1 cellular context compared by ENCODE assay signal in the genomic region with DNA sequence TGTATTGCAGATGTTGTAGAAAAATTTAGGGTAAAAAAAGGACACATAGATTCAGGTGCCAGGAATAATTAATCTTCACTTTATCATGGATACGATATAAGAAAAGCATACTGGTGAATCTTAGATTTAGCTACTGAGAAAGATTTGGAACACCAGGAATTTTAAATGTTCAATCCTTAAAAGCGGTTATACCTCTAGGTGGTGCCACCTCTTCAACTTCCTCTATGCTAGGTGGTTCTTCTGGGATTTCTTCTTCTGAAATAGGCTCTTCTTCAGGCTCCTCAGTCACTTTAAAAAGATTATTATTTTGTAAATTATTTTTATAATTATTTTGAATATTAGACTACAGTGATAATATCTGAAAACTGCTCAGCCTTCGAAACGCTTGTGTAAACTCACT.
TF ChIP-seq lines count a peak whose summit lies in the region.

No MANE protein-coding gene starts in this region.

TF ChIP-seq in HepG2, 621 proteins besides CTCF, POLR2A, EP300 and RAD21 (continued from another document):
- TF ChIP-seq, protein P1, sequence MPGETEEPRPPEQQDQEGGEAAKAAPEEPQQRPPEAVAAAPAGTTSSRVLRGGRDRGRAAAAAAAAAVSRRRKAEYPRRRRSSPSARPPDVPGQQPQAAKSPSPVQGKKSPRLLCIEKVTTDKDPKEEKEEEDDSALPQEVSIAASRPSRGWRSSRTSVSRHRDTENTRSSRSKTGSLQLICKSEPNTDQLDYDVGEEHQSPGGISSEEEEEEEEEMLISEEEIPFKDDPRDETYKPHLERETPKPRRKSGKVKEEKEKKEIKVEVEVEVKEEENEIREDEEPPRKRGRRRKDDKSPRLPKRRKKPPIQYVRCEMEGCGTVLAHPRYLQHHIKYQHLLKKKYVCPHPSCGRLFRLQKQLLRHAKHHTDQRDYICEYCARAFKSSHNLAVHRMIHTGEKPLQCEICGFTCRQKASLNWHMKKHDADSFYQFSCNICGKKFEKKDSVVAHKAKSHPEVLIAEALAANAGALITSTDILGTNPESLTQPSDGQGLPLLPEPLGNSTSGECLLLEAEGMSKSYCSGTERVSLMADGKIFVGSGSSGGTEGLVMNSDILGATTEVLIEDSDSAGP (CRISPR knock-in tag; IDR thresholded peaks at IDR 0.05; ENCODE audit: borderline replicate concordance), result no peak
- TF ChIP-seq SIN3B (IDR thresholded peaks at IDR 0.05; ENCODE audit: low read length) (no peak), ZNF746 (CRISPR knock-in tag; IDR thresholded peaks at IDR 0.05) (no peak), NR2F2 (IDR thresholded peaks at IDR 0.05; ENCODE audit: borderline replicate concordance, low read depth) (no peak), ZMYM2 (CRISPR knock-in tag; IDR thresholded peaks at IDR 0.05) (no peak), KLF11 (CRISPR knock-in tag; IDR thresholded peaks at IDR 0.05) (no peak), ZNF598 (CRISPR knock-in tag; IDR thresholded peaks at IDR 0.05; ENCODE audit: borderline replicate concordance) (no peak), ZNF430 (CRISPR knock-in tag; IDR thresholded peaks at IDR 0.05) (no peak), FOXA1 (IDR thresholded peaks at IDR 0.05) (no peak), FOXA1 (CRISPR knock-in tag; IDR thresholded peaks at IDR 0.05) (no peak), ZFP37 (CRISPR knock-in tag; IDR thresholded peaks at IDR 0.05; ENCODE audit: borderline replicate concordance) (no peak), ASH2L (IDR thresholded peaks at IDR 0.05; ENCODE audit: insufficient read length, low read depth, low read length) (no peak)
- TF ChIP-seq, protein P2, sequence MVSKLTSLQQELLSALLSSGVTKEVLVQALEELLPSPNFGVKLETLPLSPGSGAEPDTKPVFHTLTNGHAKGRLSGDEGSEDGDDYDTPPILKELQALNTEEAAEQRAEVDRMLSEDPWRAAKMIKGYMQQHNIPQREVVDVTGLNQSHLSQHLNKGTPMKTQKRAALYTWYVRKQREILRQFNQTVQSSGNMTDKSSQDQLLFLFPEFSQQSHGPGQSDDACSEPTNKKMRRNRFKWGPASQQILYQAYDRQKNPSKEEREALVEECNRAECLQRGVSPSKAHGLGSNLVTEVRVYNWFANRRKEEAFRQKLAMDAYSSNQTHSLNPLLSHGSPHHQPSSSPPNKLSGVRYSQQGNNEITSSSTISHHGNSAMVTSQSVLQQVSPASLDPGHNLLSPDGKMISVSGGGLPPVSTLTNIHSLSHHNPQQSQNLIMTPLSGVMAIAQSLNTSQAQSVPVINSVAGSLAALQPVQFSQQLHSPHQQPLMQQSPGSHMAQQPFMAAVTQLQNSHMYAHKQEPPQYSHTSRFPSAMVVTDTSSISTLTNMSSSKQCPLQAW (CRISPR knock-in tag; IDR thresholded peaks at IDR 0.05), result no peak
- TF ChIP-seq, protein P3, sequence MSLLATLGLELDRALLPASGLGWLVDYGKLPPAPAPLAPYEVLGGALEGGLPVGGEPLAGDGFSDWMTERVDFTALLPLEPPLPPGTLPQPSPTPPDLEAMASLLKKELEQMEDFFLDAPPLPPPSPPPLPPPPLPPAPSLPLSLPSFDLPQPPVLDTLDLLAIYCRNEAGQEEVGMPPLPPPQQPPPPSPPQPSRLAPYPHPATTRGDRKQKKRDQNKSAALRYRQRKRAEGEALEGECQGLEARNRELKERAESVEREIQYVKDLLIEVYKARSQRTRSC (CRISPR knock-in tag; IDR thresholded peaks at IDR 0.05; ENCODE audit: low read depth), result no peak
- TF ChIP-seq, protein P4, sequence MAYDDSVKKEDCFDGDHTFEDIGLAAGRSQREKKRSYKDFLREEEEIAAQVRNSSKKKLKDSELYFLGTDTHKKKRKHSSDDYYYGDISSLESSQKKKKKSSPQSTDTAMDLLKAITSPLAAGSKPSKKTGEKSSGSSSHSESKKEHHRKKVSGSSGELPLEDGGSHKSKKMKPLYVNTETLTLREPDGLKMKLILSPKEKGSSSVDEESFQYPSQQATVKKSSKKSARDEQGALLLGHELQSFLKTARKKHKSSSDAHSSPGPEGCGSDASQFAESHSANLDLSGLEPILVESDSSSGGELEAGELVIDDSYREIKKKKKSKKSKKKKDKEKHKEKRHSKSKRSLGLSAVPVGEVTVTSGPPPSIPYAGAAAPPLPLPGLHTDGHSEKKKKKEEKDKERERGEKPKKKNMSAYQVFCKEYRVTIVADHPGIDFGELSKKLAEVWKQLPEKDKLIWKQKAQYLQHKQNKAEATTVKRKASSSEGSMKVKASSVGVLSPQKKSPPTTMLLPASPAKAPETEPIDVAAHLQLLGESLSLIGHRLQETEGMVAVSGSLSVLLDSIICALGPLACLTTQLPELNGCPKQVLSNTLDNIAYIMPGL (CRISPR knock-in tag; IDR thresholded peaks at IDR 0.05; ENCODE audit: borderline replicate concordance in 1 of 2, low read depth in 1 of 2), result no peak
- TF ChIP-seq, protein P5, sequence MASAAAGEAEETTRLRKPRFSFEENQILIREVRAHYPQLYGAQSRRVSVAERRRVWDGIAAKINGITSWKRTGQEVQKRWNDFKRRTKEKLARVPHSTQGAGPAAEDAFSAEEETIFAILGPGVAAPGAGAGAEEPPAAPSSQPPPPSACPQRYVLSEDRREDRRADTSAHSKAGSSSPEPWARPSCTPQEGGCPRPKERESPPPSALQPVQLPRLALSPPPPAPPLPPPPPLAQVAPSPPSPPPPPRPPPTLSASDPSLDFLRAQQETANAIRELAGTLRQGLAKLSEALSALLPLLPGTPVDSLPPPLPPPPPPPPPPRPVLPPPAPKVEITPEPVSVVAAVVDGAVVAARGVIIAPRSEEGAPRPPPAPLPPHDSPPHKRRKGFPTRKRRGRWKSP (CRISPR knock-in tag; IDR thresholded peaks at IDR 0.05), result no peak
- TF ChIP-seq, protein P6, sequence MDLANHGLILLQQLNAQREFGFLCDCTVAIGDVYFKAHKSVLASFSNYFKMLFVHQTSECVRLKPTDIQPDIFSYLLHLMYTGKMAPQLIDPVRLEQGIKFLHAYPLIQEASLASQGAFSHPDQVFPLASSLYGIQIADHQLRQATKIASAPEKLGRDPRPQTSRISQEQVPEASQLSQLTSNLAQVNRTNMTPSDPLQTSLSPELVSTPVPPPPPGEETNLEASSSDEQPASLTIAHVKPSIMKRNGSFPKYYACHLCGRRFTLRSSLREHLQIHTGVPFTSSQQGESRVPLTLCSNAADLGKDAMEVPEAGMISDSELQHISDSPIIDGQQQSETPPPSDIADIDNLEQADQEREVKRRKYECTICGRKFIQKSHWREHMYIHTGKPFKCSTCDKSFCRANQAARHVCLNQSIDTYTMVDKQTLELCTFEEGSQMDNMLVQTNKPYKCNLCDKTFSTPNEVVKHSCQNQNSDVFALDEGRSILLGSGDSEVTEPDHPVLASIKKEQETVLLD (CRISPR knock-in tag; IDR thresholded peaks at IDR 0.05; ENCODE audit: low read depth), result no peak
TF ChIP-seq in HepG2: peak in this region for 0.
